Comparison of ENCODE assay signal across 28 cellular contexts in the genomic region with DNA sequence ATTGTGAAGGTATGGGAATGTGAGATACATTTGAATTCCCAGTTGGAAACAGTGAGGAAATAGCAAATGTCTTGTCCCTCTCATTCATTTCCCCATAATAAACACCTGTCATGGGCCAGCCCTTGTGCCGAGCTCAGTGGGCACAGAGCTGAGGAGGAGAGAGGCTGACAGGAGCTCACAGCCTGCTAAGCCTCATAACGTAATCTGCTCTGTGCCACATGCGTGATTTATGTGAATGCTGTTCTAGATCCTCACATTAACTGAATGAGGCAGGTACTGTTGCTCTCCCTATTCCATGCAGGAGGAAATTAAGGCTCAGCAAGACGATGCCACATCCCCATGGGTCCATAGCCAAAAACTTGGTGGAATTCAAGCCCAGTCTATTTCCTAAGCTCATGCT. TPM values are rescaled to one million over a fixed set of nuclear protein-coding genes. Genes with fewer than 3 reads are reported as not detected.
"Had no signal": no experiment of that assay in that cellular context is flagged by ENCODE, and none has a peak within 500 bp of the region (broad histone marks: within the 10 kb centered on the region; RNA-seq: fewer than 3 reads in every experiment).

No MANE protein-coding gene starts in this region.

- H3K4me3 Mint-ChIP-seq: activated B cell treated with CpG ODN at 0.5 μM for 24 hours; activated CD4-positive, alpha-beta memory T cell treated with anti-CD3 and anti-CD28 coated beads for 36 hours; activated CD4-positive, alpha-beta T cell treated with anti-CD3 and anti-CD28 coated beads, Interleukin-2, amount 10 ng/mL, durations not matched to agents 7 days and 5 days; activated naive CD8-positive, alpha-beta T cell treated with anti-CD3 and anti-CD28 coated beads, Interleukin-2, amount 50 U/mL, for 24 hours; activated T-cell treated with anti-CD3 and anti-CD28 coated beads, Interleukin-2, amount 50 U/mL, for 4 hours; central memory CD8-positive, alpha-beta T cell; T-helper 1 cell treated with Interleukin-12 subunit alpha and Interleukin-12 subunit beta and Interleukin-4 antibody, amounts not matched to agents 30 μg/mL and 1 μg/mL, for 36 hours had no signal

- H3K4me1 Mint-ChIP-seq: activated B cell treated with CpG ODN at 0.5 μM for 24 hours; activated CD4-positive, alpha-beta T cell treated with anti-CD3 and anti-CD28 coated beads, Interleukin-2, amount 10 ng/mL, durations not matched to agents 7 days and 5 days; activated naive CD8-positive, alpha-beta T cell treated with anti-CD3 and anti-CD28 coated beads, Interleukin-2, amount 50 U/mL, for 24 hours had no signal

- H3K27ac ChIP-seq: ascending aorta, body of pancreas, RWPE1 had no signal

- H3K4me3 ChIP-seq: ascending aorta, body of pancreas, Peyer's patch had no signal

- DNase-seq: activated B cell treated with CpG ODN at 0.5 μM for 24 hours; activated CD4-positive, alpha-beta memory T cell treated with anti-CD3 and anti-CD28 coated beads for 36 hours; activated CD4-positive, alpha-beta T cell treated with anti-CD3 and anti-CD28 coated beads, Interleukin-2, amount 10 ng/mL, durations not matched to agents 7 days and 5 days; activated CD8-positive, alpha-beta memory T cell treated with anti-CD3 and anti-CD28 coated beads for 24 hours; activated effector memory CD4-positive, alpha-beta T cell treated with anti-CD3 and anti-CD28 coated beads, Interleukin-2, amount 50 U/mL, for 16 hours; activated naive CD4-positive, alpha-beta T cell treated with Interleukin-2 at 50 U/mL for 16 hours; activated naive CD8-positive, alpha-beta T cell treated with anti-CD3 and anti-CD28 coated beads, Interleukin-2, amount 50 U/mL, for 24 hours; activated T-cell treated with anti-CD3 and anti-CD28 coated beads, Interleukin-2, amount 50 U/mL, for 4 hours; amniotic stem cell; body of pancreas; Kasumi-1; KBM-7; NCI-H1048; NCI-H1930; NCI-H2171; NCI-H226; NCI-H526; NCI-H774; Peyer's patch; Right ventricle myocardium superior; T-helper 9 cell had no signal

- ATAC-seq: activated naive CD4-positive, alpha-beta T cell treated with anti-CD3 and anti-CD28 coated beads, Interleukin-2, amount 50 U/mL, for 72 hours; activated naive CD8-positive, alpha-beta T cell treated with anti-CD3 and anti-CD28 coated beads, Interleukin-2, amount 50 U/mL, for 24 hours; activated T-cell treated with anti-CD3 and anti-CD28 coated beads, Interleukin-2, amount 50 U/mL, for 4 hours; body of pancreas had no signal

- H3K27ac Mint-ChIP-seq: activated B cell treated with CpG ODN at 0.5 μM for 24 hours; activated CD4-positive, alpha-beta memory T cell treated with anti-CD3 and anti-CD28 coated beads for 36 hours; activated CD4-positive, alpha-beta T cell treated with anti-CD3 and anti-CD28 coated beads, Interleukin-2, amount 10 ng/mL, durations not matched to agents 7 days and 5 days; activated naive CD4-positive, alpha-beta T cell treated with anti-CD3 and anti-CD28 coated beads, Interleukin-2, amount 50 U/mL, for 72 hours; activated naive CD8-positive, alpha-beta T cell treated with anti-CD3 and anti-CD28 coated beads, Interleukin-2, amount 50 U/mL, for 24 hours; T-helper 1 cell treated with Interleukin-12 subunit alpha and Interleukin-12 subunit beta and Interleukin-4 antibody, amounts not matched to agents 30 μg/mL and 1 μg/mL, for 36 hours had no signal

- H3K9me3 ChIP-seq: ascending aorta, body of pancreas, Peyer's patch had no signal

- H3K27me3 Mint-ChIP-seq: activated B cell treated with CpG ODN at 0.5 μM for 24 hours; activated CD4-positive, alpha-beta memory T cell treated with anti-CD3 and anti-CD28 coated beads for 36 hours; activated CD4-positive, alpha-beta T cell treated with anti-CD3 and anti-CD28 coated beads, Interleukin-2, amount 10 ng/mL, durations not matched to agents 7 days and 5 days; activated naive CD8-positive, alpha-beta T cell treated with anti-CD3 and anti-CD28 coated beads, Interleukin-2, amount 50 U/mL, for 24 hours; central memory CD8-positive, alpha-beta T cell had no signal

- H3K9me3 Mint-ChIP-seq: activated B cell treated with CpG ODN at 0.5 μM for 24 hours; activated CD4-positive, alpha-beta memory T cell treated with anti-CD3 and anti-CD28 coated beads for 36 hours; activated CD4-positive, alpha-beta T cell treated with anti-CD3 and anti-CD28 coated beads, Interleukin-2, amount 10 ng/mL, durations not matched to agents 7 days and 5 days; activated naive CD4-positive, alpha-beta T cell treated with anti-CD3 and anti-CD28 coated beads, Interleukin-2, amount 50 U/mL, for 72 hours; activated naive CD8-positive, alpha-beta T cell treated with anti-CD3 and anti-CD28 coated beads, Interleukin-2, amount 50 U/mL, for 24 hours; activated T-cell treated with anti-CD3 and anti-CD28 coated beads, Interleukin-2, amount 50 U/mL, for 4 hours; central memory CD8-positive, alpha-beta T cell; T-helper 1 cell treated with Interleukin-12 subunit alpha and Interleukin-12 subunit beta and Interleukin-4 antibody, amounts not matched to agents 30 μg/mL and 1 μg/mL, for 36 hours had no signal

- H3K4me1 ChIP-seq: Peyer's patch had no signal

- H3K27me3 ChIP-seq: ascending aorta, body of pancreas, Peyer's patch had no signal

- H3K36me3 Mint-ChIP-seq: activated naive CD4-positive, alpha-beta T cell treated with anti-CD3 and anti-CD28 coated beads, Interleukin-2, amount 50 U/mL, for 72 hours had no signal

RNA-seq across cellular contexts. Expression of gene RHO, which starts 35.2 kb away (rescaled TPM):
- total RNA-seq: activated B cell treated with CpG ODN at 0.5 μM for 24 hours; activated CD4-positive, alpha-beta memory T cell treated with anti-CD3 and anti-CD28 coated beads for 36 hours; activated CD4-positive, alpha-beta T cell treated with anti-CD3 and anti-CD28 coated beads, Interleukin-2, amount 10 ng/mL, durations not matched to agents 7 days and 5 days; activated naive CD4-positive, alpha-beta T cell treated with anti-CD3 and anti-CD28 coated beads, Interleukin-2, amount 50 U/mL, for 72 hours; activated T-cell treated with anti-CD3 and anti-CD28 coated beads, Interleukin-2, amount 50 U/mL, for 4 hours; ascending aorta; body of pancreas; NCI-H460; Peyer's patch; Right ventricle myocardium superior; SK-MEL-5 had no signal

RNA-seq across cellular contexts. Expression of gene H1-8, which starts 49.8 kb away (rescaled TPM):
- total RNA-seq: activated B cell treated with CpG ODN at 0.5 μM for 24 hours; activated CD4-positive, alpha-beta memory T cell treated with anti-CD3 and anti-CD28 coated beads for 36 hours; activated CD4-positive, alpha-beta T cell treated with anti-CD3 and anti-CD28 coated beads, Interleukin-2, amount 10 ng/mL, durations not matched to agents 7 days and 5 days; activated naive CD4-positive, alpha-beta T cell treated with anti-CD3 and anti-CD28 coated beads, Interleukin-2, amount 50 U/mL, for 72 hours; activated T-cell treated with anti-CD3 and anti-CD28 coated beads, Interleukin-2, amount 50 U/mL, for 4 hours; ascending aorta; body of pancreas; NCI-H460; Peyer's patch; Right ventricle myocardium superior; SK-MEL-5 had no signal
